ENCODE assay signal across 12 cellular contexts in genomic region chr2:127673304-127674069, GRCh38. TPM values are rescaled to one million over a fixed set of nuclear protein-coding genes. Genes with fewer than 3 reads are reported as not detected.
DNase-seq lines count a peak whose midpoint lies in the region; ATAC-seq, FAIRE-seq and TF ChIP-seq lines count a peak whose summit lies in the region.
"Had no signal": no experiment of that assay in that cellular context is flagged by ENCODE, and none has a peak within 500 bp of the region (broad histone marks: within the 10 kb centered on the region; RNA-seq: fewer than 3 reads in every experiment).

No MANE protein-coding gene starts in this region.

- DNase-seq in GM03348 (ENCODE audit: low spot score) (peak; percentile 44), astrocyte (ENCODE audit: low read depth) (no peak), spleen (no peak), SW480 (ENCODE audit: low spot score) (no peak)
- DNase-seq in activated CD4-positive, CD25-positive, alpha-beta regulatory T cell (lab: John Stamatoyannopoulos, UW): no peak
- DNase-seq: cortex of kidney; PC-9; stimulated activated CD4-positive, alpha-beta T cell treated with anti-CD3 and anti-CD28 coated beads, Interleukin-2, amount 100 ng/mL, for 48 hours had no signal

- ATAC-seq in HG03378 (IDR thresholded peaks at IDR 0.05; ENCODE audit: unreplicated experiment): no peak
- no peak for ATAC-seq in HG02763 (IDR thresholded peaks at IDR 0.05; ENCODE audit: unreplicated experiment)

- TF ChIP-seq CTCF in astrocyte (IDR thresholded peaks at IDR 0.05; ENCODE audit: insufficient read depth, low read depth, low read length) (no peak), liver (IDR thresholded peaks at IDR 0.05; ENCODE audit: low read depth, low read length, missing input control) (no peak), spleen (IDR thresholded peaks at IDR 0.05 in 8 of 11, conservative IDR thresholded peaks at IDR 0.05 in 3 of 11) (no peak)

- 87% methylated on average over 17 of the region's 17 CpGs for WGBS in liver
- 66 to 84% (median 75%) methylated on average over 17 of the region's 17 CpGs for WGBS in spleen, 5 donors

- H3K4me1 ChIP-seq in astrocyte (ENCODE audit: insufficient read depth, low read length) (peaks cover 13% of the 10 kb centered on the region), liver (ENCODE audit: control insufficient read depth in 4 of 4, insufficient read depth in 4 of 4, low read length in 3 of 4) (peaks cover 2 to 25% (median 15%) of the 10 kb centered on the region in 4 donors), spleen (peaks cover 4 to 61% (median 39%) of the 10 kb centered on the region in 6 donors)

- H3K36me3 ChIP-seq in astrocyte (ENCODE audit: insufficient read depth, low read length): no peaks in the 10 kb centered on the region
- H3K36me3 ChIP-seq in liver (ENCODE audit: control insufficient read depth in 4 of 4, insufficient read depth in 3 of 4, low read depth in 1 of 4, low read length in 3 of 4): no peaks in the 10 kb centered on the region
- no peaks in the 10 kb centered on the region for H3K36me3 ChIP-seq in spleen

- H3K27ac Mint-ChIP-seq in astrocyte (ENCODE audit: unreplicated experiment): no peak overlapping the region

- H3K36me3 Mint-ChIP-seq in astrocyte (ENCODE audit: low read depth, unreplicated experiment): peaks cover 6% of the 10 kb centered on the region

- no peak overlapping the region for H3K4me3 ChIP-seq in astrocyte (ENCODE audit: insufficient read depth, low read depth, low read length)
- H3K4me3 ChIP-seq in liver (ENCODE audit: low read depth in 1 of 3, low read length in 3 of 3): peak overlapping the region in 1 of 3 donors; percentile 85
- peak overlapping the region; percentile 42 to 78 (median 62) for H3K4me3 ChIP-seq in spleen
- H3K4me3 ChIP-seq: PC-9 had no signal

- intact Hi-C loops in spleen (cut with DNase I; ENCODE audit: low total_unique reads): no loop called here

- peak overlapping the region; percentile 91 for H3K4me3 Mint-ChIP-seq in astrocyte (ENCODE audit: unreplicated experiment)

- peaks cover 10% of the 10 kb centered on the region for H4K20me1 ChIP-seq in astrocyte (ENCODE audit: insufficient read depth, low read length)

- H3K9me3 ChIP-seq in astrocyte (ENCODE audit: insufficient read depth, low read depth, low read length) (no peaks in the 10 kb centered on the region), liver (ENCODE audit: control insufficient read depth in 4 of 4, low read length in 3 of 4) (no peaks in the 10 kb centered on the region), spleen (no peaks in the 10 kb centered on the region)

- no peak overlapping the region for H2AFZ ChIP-seq in astrocyte (ENCODE audit: low read depth, low read length)
- H2AFZ ChIP-seq: PC-9 had no signal

- TF ChIP-seq POLR2A in spleen (IDR thresholded peaks at IDR 0.05): no peak

- FAIRE-seq in astrocyte (lab: Jason Lieb, UNC): no peak
- FAIRE-seq: islet of Langerhans had no signal

- H3K79me2 ChIP-seq in astrocyte (ENCODE audit: insufficient read depth, low read length): peaks cover 7% of the 10 kb centered on the region

- H3K4me2 ChIP-seq in astrocyte (ENCODE audit: low read length): peak overlapping the region; percentile 85

- H3K27me3 ChIP-seq in astrocyte (ENCODE audit: insufficient read depth, low read length) (peaks cover 10% of the 10 kb centered on the region), liver (ENCODE audit: control insufficient read depth in 4 of 4, insufficient read depth in 4 of 4, low read length in 3 of 4) (no peaks in the 10 kb centered on the region), spleen (replicated peaks in 1 of 7) (peaks cover 0 to 69% (median 23%) of the 10 kb centered on the region in 7 donors)

- H3K9ac ChIP-seq in astrocyte (ENCODE audit: low read length): no peak overlapping the region
- no peak overlapping the region for H3K9ac ChIP-seq in liver (ENCODE audit: low read depth in 1 of 2, low read length in 2 of 2)

- H3K9me3 Mint-ChIP-seq in astrocyte (ENCODE audit: unreplicated experiment): no peaks in the 10 kb centered on the region

- H3K27me3 Mint-ChIP-seq in astrocyte (ENCODE audit: low read depth, unreplicated experiment): peaks cover 21% of the 10 kb centered on the region

- TF ChIP-seq RAD21 in liver (IDR thresholded peaks at IDR 0.05): no peak

- H3K4me1 Mint-ChIP-seq in astrocyte (ENCODE audit: low read depth, unreplicated experiment): peaks cover 20% of the 10 kb centered on the region

- no peak overlapping the region for H3K27ac ChIP-seq in astrocyte (ENCODE audit: low read depth, low read length)
- peak overlapping the region; percentile 31 to 73 for H3K27ac ChIP-seq in liver (ENCODE audit: low read depth in 1 of 2, low read length in 2 of 2)
- peak overlapping the region; percentile 63 to 90 (median 86) for H3K27ac ChIP-seq in spleen
- H3K27ac ChIP-seq: PC-9 had no signal

TF ChIP-seq in liver, 16 proteins besides CTCF, POLR2A, EP300 and RAD21:
- TF ChIP-seq REST (IDR thresholded peaks at IDR 0.05) (no peak), TAF1 (conservative IDR thresholded peaks at IDR 0.05) (no peak), HNF4A (conservative IDR thresholded peaks at IDR 0.05) (no peak), NR2F2 (IDR thresholded peaks at IDR 0.05) (no peak), FOXA2 (IDR thresholded peaks at IDR 0.05) (no peak), SP1 (IDR thresholded peaks at IDR 0.05) (no peak), RXRA (IDR thresholded peaks at IDR 0.05) (no peak), YY1 (IDR thresholded peaks at IDR 0.05) (no peak), GABPA (IDR thresholded peaks at IDR 0.05 in 1 of 2, conservative IDR thresholded peaks at IDR 0.05 in 1 of 2) (no peak)

RNA-seq across cellular contexts. Expression of gene LIMS2, which starts 1.8 kb away (rescaled TPM):
- 73.3 and 75.1 TPM in 2 replicates for total RNA-seq in astrocyte
- total RNA-seq in liver: 10 to 100 TPM in 1 of 2 donors, 1 to 10 TPM in 1; 1.4 to 15.6 TPM
- 10 to 100 TPM; 16.5 to 17.9 TPM for polyA plus RNA-seq in liver
- total RNA-seq in spleen: 100 to 1,000 TPM in 3 of 7 donors, 10 to 100 TPM in 4; 62.5 to 190 (median 76.3) TPM
- polyA plus RNA-seq in spleen: 100 to 1,000 TPM in 2 of 3 donors, 10 to 100 TPM in 1; 76.1 to 437 (median 328) TPM

RNA-seq across cellular contexts. Expression of gene GPR17, which starts 27.5 kb away (rescaled TPM):
- 0.18 TPM in 1 of 2 replicates, not detected in the other for total RNA-seq in astrocyte
- under 1 TPM in 1 of 2 donors, not detected in 1; 0.14 TPM for total RNA-seq in liver
- polyA plus RNA-seq in liver: under 1 TPM; 0.03 to 0.07 TPM
- under 1 TPM in 3 of 7 donors, not detected in 4; 0.22 to 0.79 (median 0.23) TPM for total RNA-seq in spleen
- polyA plus RNA-seq in spleen: 1 to 10 TPM in 1 of 3 donors, under 1 TPM in 2; 0.09 to 1.9 (median 0.26) TPM
- total RNA-seq: PC-9 had no signal

RNA-seq across cellular contexts. Expression of gene SFT2D3, which starts 27.8 kb away (rescaled TPM):
- total RNA-seq in astrocyte (2.9 and 3.0 TPM in 2 replicates), liver (1 to 10 TPM; 4.7 to 4.9 TPM), spleen (10 to 100 TPM in 3 of 7 donors, 1 to 10 TPM in 4; 3.7 to 13.2 (median 9.6) TPM)
- polyA plus RNA-seq in liver (1 to 10 TPM in 1 of 2 donors, not detected in 1; 2.4 TPM), spleen (1 to 10 TPM; 8.3 to 9.0 (median 8.8) TPM)
